In the genomic region with DNA sequence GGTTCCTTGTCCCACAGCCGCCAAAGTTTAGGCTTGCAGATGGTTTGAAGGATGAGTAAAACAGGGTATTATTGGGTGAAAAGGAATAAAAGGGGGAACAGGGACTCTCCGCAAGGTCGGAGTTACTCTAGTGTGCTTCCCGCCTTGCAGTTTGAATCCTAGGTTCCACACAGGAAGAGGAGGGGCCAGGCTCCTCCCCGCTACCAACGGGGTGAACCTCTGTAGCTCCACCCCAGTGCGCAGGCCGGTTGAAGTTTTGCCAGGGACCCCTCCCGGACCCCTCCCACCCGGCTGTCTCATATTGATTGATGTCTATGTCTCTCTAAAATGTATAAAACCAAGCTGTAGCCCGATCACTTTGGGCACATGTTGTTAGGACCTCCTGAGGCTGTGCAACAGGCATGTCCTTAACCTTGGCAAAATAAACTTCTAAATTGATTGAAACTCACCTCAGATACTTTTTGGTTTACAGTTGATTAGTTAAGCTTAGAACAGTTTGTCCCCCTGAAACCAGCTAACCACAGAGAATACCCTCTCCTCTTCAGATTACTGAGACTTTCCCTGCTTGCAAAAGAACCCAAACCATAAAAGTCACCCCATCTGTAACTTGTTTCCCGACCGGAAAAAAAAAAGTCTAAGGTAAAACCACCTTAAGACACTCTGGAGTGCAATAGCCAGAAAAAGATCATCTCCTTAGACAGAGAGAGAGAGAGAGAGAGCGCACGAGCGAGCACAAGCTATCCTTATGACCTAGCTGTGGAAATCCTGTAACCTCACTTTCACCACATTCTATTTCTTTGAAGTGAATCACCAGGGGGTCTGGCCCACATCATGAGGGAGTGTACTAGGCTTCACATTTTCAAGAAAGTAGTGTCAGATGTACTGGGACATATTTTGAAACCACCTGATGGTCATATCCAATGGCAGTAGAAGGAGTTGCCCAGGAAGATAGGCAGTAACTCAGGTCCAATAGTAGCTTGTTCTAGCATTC, we compare ENCODE assay signal across 8 cellular contexts. TPM values are rescaled to one million over a fixed set of nuclear protein-coding genes. Genes with fewer than 3 reads are reported as not detected.
DNase-seq lines count a peak whose midpoint lies in the region; ATAC-seq and TF ChIP-seq lines count a peak whose summit lies in the region.

No MANE protein-coding gene starts in this region.

- H3K27me3 ChIP-seq in IMR-90 (ENCODE audit: control insufficient read depth, insufficient read depth, low read length): no peaks in the 10 kb centered on the region

- H3K9me3 ChIP-seq in IMR-90 (ENCODE audit: control insufficient read depth, insufficient read depth, low read length): no peaks in the 10 kb centered on the region

- no peak overlapping the region for H3K9ac ChIP-seq in IMR-90 (ENCODE audit: low read depth, low read length)

- H4K91ac ChIP-seq in IMR-90 (ENCODE audit: insufficient read depth, low read depth, low read length): no peak overlapping the region

- H3K4me3 ChIP-seq in IMR-90 (ENCODE audit: insufficient read depth, low read depth, low read length): no peak overlapping the region
- no peak overlapping the region for H3K4me3 ChIP-seq in foreskin fibroblast (ENCODE audit: low read depth in 1 of 2, low read length in 2 of 2)

- DNase-seq in ELR (ENCODE audit: low read depth): peak; percentile 28
- peak; percentile 66 for DNase-seq in IMR-90
- DNase-seq in foreskin fibroblast: peak; percentile 45 to 52
- DNase-seq in superior temporal gyrus (ENCODE audit: extremely low spot score): no peak
- DNase-seq in Right ventricle myocardium superior: no peak
- DNase-seq in amniotic stem cell (lab: John Stamatoyannopoulos, UW): no peak
- no peak for DNase-seq in medulla oblongata (ENCODE audit: extremely low spot score)

- H2AFZ ChIP-seq in IMR-90 (replicated peaks; ENCODE audit: low read length, poor library complexity): peak overlapping the region; percentile 39

- 80% methylated on average over 2 of the region's 16 CpGs; no CpG with 5 or more reads in 1 of the 2 experiments for WGBS in IMR-90 (ENCODE audit: extremely low coverage in 2 of 2, insufficient read length in 1 of 2), 2 experiments

- no peak overlapping the region for H4K5ac ChIP-seq in IMR-90 (ENCODE audit: low read depth, low read length)

- H2BK5ac ChIP-seq in IMR-90 (ENCODE audit: low read depth, low read length, poor library complexity, severe bottlenecking): no peak overlapping the region

- no peak overlapping the region for H3K23ac ChIP-seq in IMR-90 (ENCODE audit: low read depth, low read length)

- no peaks in the 10 kb centered on the region for H4K20me1 ChIP-seq in IMR-90 (ENCODE audit: insufficient read depth, low read length)

- no peak overlapping the region; the same call in 1 of the 2 replicates for H3K18ac ChIP-seq in IMR-90 (ENCODE audit: low read depth, low read length)

- peaks cover 4% of the 10 kb centered on the region; the same call in 1 of the 2 replicates for H3K9me1 ChIP-seq in IMR-90 (ENCODE audit: insufficient read depth, low read length)

- H3K36me3 ChIP-seq in IMR-90 (ENCODE audit: control insufficient read depth, insufficient read depth, low read length): no peaks in the 10 kb centered on the region

- TF ChIP-seq POLR2A in IMR-90 (IDR thresholded peaks at IDR 0.05; ENCODE audit: low read depth, low read length): no peak

- H3K4me2 ChIP-seq in IMR-90 (ENCODE audit: low read depth, low read length): no peak overlapping the region

- H2AK9ac ChIP-seq in IMR-90 (replicated peaks; ENCODE audit: low read depth, low read length, poor library complexity): no peak overlapping the region

- dilution Hi-C loops in IMR-90 (cut with HindIII; ENCODE audit: low sequenced_read_pairs, unreplicated experiment): no loop called here

- no peak overlapping the region for H4K8ac ChIP-seq in IMR-90 (ENCODE audit: low read depth in 2 of 2, low read length in 2 of 2)

- H2AK5ac ChIP-seq in IMR-90 (ENCODE audit: low read depth, low read length): no peak overlapping the region

- in situ Hi-C loops in IMR-90 (cut with MboI; ENCODE audit: low sequenced_read_pairs): no loop called here

- no peaks in the 10 kb centered on the region for H3K79me1 ChIP-seq in IMR-90 (ENCODE audit: low read depth in 1 of 2, low read length in 2 of 2)

- no peak overlapping the region for H2BK20ac ChIP-seq in IMR-90 (ENCODE audit: low read depth, low read length)

- CTCF ChIA-PET in IMR-90 (lab: Yijun Ruan, JAX): interaction anchor here (0.6 kb wide), 2 partner anchors 38 to 91 kb away, joined by 3 to 5 read pairs; no protein-coding TSS in a partner anchor

- peaks cover 16% of the 10 kb centered on the region for H3K4me1 ChIP-seq in IMR-90 (ENCODE audit: control insufficient read depth, insufficient read depth, low read length)

- no peak overlapping the region for H3K4ac ChIP-seq in IMR-90 (ENCODE audit: low read depth, low read length)

- TF ChIP-seq CTCF in IMR-90 (conservative IDR thresholded peaks at IDR 0.05; ENCODE audit: low read depth, low read length): no peak
- no peak for TF ChIP-seq CTCF in foreskin fibroblast (IDR thresholded peaks at IDR 0.05; ENCODE audit: low read depth, low read length)

- no peak for TF ChIP-seq RAD21 in IMR-90 (IDR thresholded peaks at IDR 0.05; ENCODE audit: low read length)

- H2BK15ac ChIP-seq in IMR-90 (ENCODE audit: low read depth, low read length): no peak overlapping the region

- ATAC-seq in GM21423 (IDR thresholded peaks at IDR 0.05; ENCODE audit: unreplicated experiment): peak; percentile 80
- peak; percentile 7; the same call in 1 of the 2 replicates for ATAC-seq in IMR-90 (ENCODE audit: low read depth)
- ATAC-seq in Right ventricle myocardium superior (ENCODE audit: poor library complexity): no peak

- H3K14ac ChIP-seq in IMR-90 (replicated peaks; ENCODE audit: low read depth, low read length): no peak overlapping the region

- H2BK120ac ChIP-seq in IMR-90 (ENCODE audit: low read depth, low read length): no peak overlapping the region

- H3K56ac ChIP-seq in IMR-90 (ENCODE audit: extremely low read depth, insufficient read depth, low read length): no peak overlapping the region

- no TSS peak for BruUV-seq in IMR-90 (replicated peaks; lab: Mats Ljungman, UMichigan)

- POLR2A ChIA-PET in IMR-90 (lab: Charles Lee; ENCODE audit: unreplicated experiment): no interaction called here

- intact Hi-C loops in IMR-90 (cut with micrococcal nuclease) (no loop called here), Right ventricle myocardium superior (cut with DNase I) (no loop called here)

- no peak overlapping the region for H3K27ac ChIP-seq in IMR-90 (ENCODE audit: insufficient read depth, low read length)

TF ChIP-seq in IMR-90, 13 proteins besides CTCF, POLR2A, EP300 and RAD21:
- TF ChIP-seq, protein P1, sequence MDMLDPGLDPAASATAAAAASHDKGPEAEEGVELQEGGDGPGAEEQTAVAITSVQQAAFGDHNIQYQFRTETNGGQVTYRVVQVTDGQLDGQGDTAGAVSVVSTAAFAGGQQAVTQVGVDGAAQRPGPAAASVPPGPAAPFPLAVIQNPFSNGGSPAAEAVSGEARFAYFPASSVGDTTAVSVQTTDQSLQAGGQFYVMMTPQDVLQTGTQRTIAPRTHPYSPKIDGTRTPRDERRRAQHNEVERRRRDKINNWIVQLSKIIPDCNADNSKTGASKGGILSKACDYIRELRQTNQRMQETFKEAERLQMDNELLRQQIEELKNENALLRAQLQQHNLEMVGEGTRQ (IDR thresholded peaks at IDR 0.05; ENCODE audit: low read depth, low read length): peak; percentile 73
- TF ChIP-seq, protein P2, sequence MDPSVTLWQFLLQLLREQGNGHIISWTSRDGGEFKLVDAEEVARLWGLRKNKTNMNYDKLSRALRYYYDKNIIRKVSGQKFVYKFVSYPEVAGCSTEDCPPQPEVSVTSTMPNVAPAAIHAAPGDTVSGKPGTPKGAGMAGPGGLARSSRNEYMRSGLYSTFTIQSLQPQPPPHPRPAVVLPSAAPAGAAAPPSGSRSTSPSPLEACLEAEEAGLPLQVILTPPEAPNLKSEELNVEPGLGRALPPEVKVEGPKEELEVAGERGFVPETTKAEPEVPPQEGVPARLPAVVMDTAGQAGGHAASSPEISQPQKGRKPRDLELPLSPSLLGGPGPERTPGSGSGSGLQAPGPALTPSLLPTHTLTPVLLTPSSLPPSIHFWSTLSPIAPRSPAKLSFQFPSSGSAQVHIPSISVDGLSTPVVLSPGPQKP (IDR thresholded peaks at IDR 0.05; ENCODE audit: borderline replicate concordance, low read depth, low read length): no peak

RNA-seq across cellular contexts. Expression of gene GTF2F2, which starts 11.3 kb away (rescaled TPM):
- total RNA-seq in IMR-90 (2012; rRNA removed) (16.5 and 35.6 TPM in 2 replicates), Right ventricle myocardium superior (22.3 TPM)
- polyA plus RNA-seq in IMR-90 (2012; rRNA removed): 19.2 and 21.0 TPM in 2 replicates
- 5.5 and 7.9 TPM in 2 replicates for polyA plus RNA-seq in IMR-90 (2012; cell fraction: cytosol; rRNA removed)
- polyA plus RNA-seq in IMR-90 (2012; cell fraction: nucleus; rRNA removed; ENCODE audit: low replicate concordance): 2.6 and 9.0 TPM in 2 replicates

Comparison
In these comparisons a context has a peak if more than half of its experiments do, and no peak if none do; other contexts are left out.
1. DNase-seq: peak in ELR (single experiment), IMR-90 (single experiment) and foreskin fibroblast (2 of 2); none in superior temporal gyrus (single experiment), Right ventricle myocardium superior (single experiment), amniotic stem cell (single experiment) and medulla oblongata (single experiment).